In genomic region chr7:28298870-28299484, GRCh38 we compare ENCODE assay signal across 8 cellular contexts.
A peak's percentile ranks its signal among the peaks of the same experiment; 100 is the strongest.
DNase-seq lines count a peak whose midpoint lies in the region; ATAC-seq and TF ChIP-seq lines count a peak whose summit lies in the region.

No MANE protein-coding gene starts in this region.

- H4K91ac ChIP-seq in neuronal stem cell (ENCODE audit: low read depth, low read length, poor library complexity), result no peak overlapping the region

- DNase-seq in Ammon's horn (ENCODE audit: low spot score), result peak; percentile 70
- peak; percentile 12 for DNase-seq in KBM-7
- DNase-seq in RWPE1 (ENCODE audit: low spot score), result peak; percentile 64
- no peak for DNase-seq in esophagus squamous epithelium (lab: John Stamatoyannopoulos, UW)
- DNase-seq in neuronal stem cell (ENCODE audit: low spot score), result peak; percentile 35
- DNase-seq in activated T-cell treated with anti-CD3 and anti-CD28 coated beads for 4 hours, result no peak
- no peak for DNase-seq in activated CD4-positive, alpha-beta memory T cell treated with anti-CD3 and anti-CD28 coated beads, Interleukin-2, amount 10 ng/mL, durations not matched to agents 7 days and 5 days

- H3K4me1 Mint-ChIP-seq in activated CD4-positive, alpha-beta memory T cell treated with anti-CD3 and anti-CD28 coated beads, Interleukin-2, amount 10 ng/mL, durations not matched to agents 7 days and 5 days, result no peaks in the 10 kb centered on the region

- no peak overlapping the region for H2BK12ac ChIP-seq in neuronal stem cell (ENCODE audit: low read length)

- in situ Hi-C loops in KBM-7 (cut with MboI; ENCODE audit: low pct_unique_long_range_greater_than_20kb, low sequenced_read_pairs), result no loop called here

- H2BK5ac ChIP-seq in neuronal stem cell (ENCODE audit: low read length), result no peak overlapping the region

- no peak overlapping the region for H3K18ac ChIP-seq in neuronal stem cell (ENCODE audit: low read length)

- no peak overlapping the region for H3K23ac ChIP-seq in neuronal stem cell (ENCODE audit: low read depth, low read length, poor library complexity)

- H4K8ac ChIP-seq in neuronal stem cell (ENCODE audit: low read depth, low read length), result no peak overlapping the region

- no peak overlapping the region for H3K4ac ChIP-seq in neuronal stem cell (ENCODE audit: low read length)

- CTCF ChIA-PET in RWPE1 (lab: Yijun Ruan, JAX), result interaction anchor here (0.6 to 1.3 kb wide), 7 partner anchors 70 to 571 kb away, joined by 3 to 4 read pairs (median 3); no protein-coding TSS in a partner anchor
- CTCF ChIA-PET in activated CD4-positive, alpha-beta memory T cell treated with anti-CD3 and anti-CD28 coated beads, Interleukin-2, amount 10 ng/mL, durations not matched to agents 7 days and 5 days (lab: Charles Lee), result no interaction called here

- intact Hi-C loops in esophagus squamous epithelium (cut with DNase I), result loop anchor here (10.0 kb wide), 2 partner anchors 326 to 556 kb away; no protein-coding TSS in a partner anchor

- H3K27me3 ChIP-seq in esophagus squamous epithelium, result no peaks in the 10 kb centered on the region
- H3K27me3 ChIP-seq in neuronal stem cell (ENCODE audit: control insufficient read depth in 3 of 3, insufficient read depth in 3 of 3, low read depth in 1 of 3, low read length in 3 of 3), result no peaks in the 10 kb centered on the region

- H3K9me3 ChIP-seq in esophagus squamous epithelium (no peaks in the 10 kb centered on the region), neuronal stem cell (replicated peaks in 1 of 2; ENCODE audit: control insufficient read depth in 2 of 2, insufficient read depth in 1 of 2, low read depth in 1 of 2, low read length in 2 of 2) (no peaks in the 10 kb centered on the region)

- peaks cover 32% of the 10 kb centered on the region for H3K27me3 Mint-ChIP-seq in activated CD4-positive, alpha-beta memory T cell treated with anti-CD3 and anti-CD28 coated beads, Interleukin-2, amount 10 ng/mL, durations not matched to agents 7 days and 5 days

- H3K4me1 ChIP-seq in esophagus squamous epithelium (peaks cover 0 to 26% (median 0%) of the 10 kb centered on the region in 3 donors), neuronal stem cell (ENCODE audit: control insufficient read depth in 2 of 2, insufficient read depth in 1 of 2, low read depth in 1 of 2, low read length in 2 of 2) (no peaks in the 10 kb centered on the region)

- no peak overlapping the region for H3K9ac ChIP-seq in neuronal stem cell (ENCODE audit: low read depth, low read length, poor library complexity)

- 19 to 29% methylated on average over 7 of the region's 7 CpGs for WGBS in esophagus squamous epithelium, 2 donors
- no CpG with 5 or more reads among the region's 7 CpGs for WGBS in neuronal stem cell (ENCODE audit: extremely low coverage in 2 of 2, insufficient read length in 2 of 2, insufficient replicate concordance in 1 of 2), 2 donors

- H3K27ac ChIP-seq in RWPE1, result no peak overlapping the region
- H3K27ac ChIP-seq in esophagus squamous epithelium, result no peak overlapping the region
- H3K27ac ChIP-seq in neuronal stem cell (replicated peaks; ENCODE audit: low read length), result no peak overlapping the region

- H2BK15ac ChIP-seq in neuronal stem cell (ENCODE audit: low read length), result no peak overlapping the region

- TF ChIP-seq CTCF in RWPE1 (conservative IDR thresholded peaks at IDR 0.05; ENCODE audit: low read depth) (peak; percentile 71), esophagus squamous epithelium (IDR thresholded peaks at IDR 0.05) (peak in 5 of 6 experiments; percentile 35 to 60 (median 47))

- H3K4me3 Mint-ChIP-seq in activated CD4-positive, alpha-beta memory T cell treated with anti-CD3 and anti-CD28 coated beads, Interleukin-2, amount 10 ng/mL, durations not matched to agents 7 days and 5 days, result no peak overlapping the region

- H2AFZ ChIP-seq in neuronal stem cell (ENCODE audit: low read length), result peak overlapping the region; percentile 73

- POLR2A ChIA-PET in RWPE1 (lab: Yijun Ruan, JAX; ENCODE audit: low non-redundant PET), result no interaction called here
- POLR2A ChIA-PET in activated CD4-positive, alpha-beta memory T cell treated with anti-CD3 and anti-CD28 coated beads, Interleukin-2, amount 10 ng/mL, durations not matched to agents 7 days and 5 days (lab: Charles Lee), result no interaction called here

- no peaks in the 10 kb centered on the region for H3K36me3 Mint-ChIP-seq in activated CD4-positive, alpha-beta memory T cell treated with anti-CD3 and anti-CD28 coated beads, Interleukin-2, amount 10 ng/mL, durations not matched to agents 7 days and 5 days (ENCODE audit: low read depth)

- H2BK120ac ChIP-seq in neuronal stem cell (ENCODE audit: low read depth, low read length), result no peak overlapping the region

- H3K4me3 ChIP-seq in esophagus squamous epithelium (no peak overlapping the region), neuronal stem cell (ENCODE audit: low read length in 2 of 2) (no peak overlapping the region)

- H3K36me3 ChIP-seq in esophagus squamous epithelium (no peaks in the 10 kb centered on the region), neuronal stem cell (replicated peaks in 1 of 2; ENCODE audit: control insufficient read depth in 2 of 2, insufficient read depth in 2 of 2, low read length in 2 of 2) (no peaks in the 10 kb centered on the region)

- H2AK5ac ChIP-seq in neuronal stem cell (ENCODE audit: low read depth, low read length), result no peak overlapping the region

- H3K27ac Mint-ChIP-seq in activated CD4-positive, alpha-beta memory T cell treated with anti-CD3 and anti-CD28 coated beads, Interleukin-2, amount 10 ng/mL, durations not matched to agents 7 days and 5 days, result no peak overlapping the region

- H3K4me2 ChIP-seq in neuronal stem cell (ENCODE audit: insufficient read depth, low read length, poor library complexity, severe bottlenecking), result no peak overlapping the region

- ATAC-seq in HG02840 (IDR thresholded peaks at IDR 0.05; ENCODE audit: low FRiP score, unreplicated experiment), result no peak

- no peaks in the 10 kb centered on the region for H3K79me1 ChIP-seq in neuronal stem cell (ENCODE audit: low read depth, low read length)

- H3K9me3 Mint-ChIP-seq in activated CD4-positive, alpha-beta memory T cell treated with anti-CD3 and anti-CD28 coated beads, Interleukin-2, amount 10 ng/mL, durations not matched to agents 7 days and 5 days, result no peaks in the 10 kb centered on the region

- TF ChIP-seq POLR2A in esophagus squamous epithelium (IDR thresholded peaks at IDR 0.05), result no peak

- H3K14ac ChIP-seq in neuronal stem cell (ENCODE audit: low read length), result no peak overlapping the region

Comparison
In these comparisons a context has a peak if more than half of its experiments do, and no peak if none do; other contexts are left out.
1. DNase-seq: peak in Ammon's horn (single experiment), KBM-7 (single experiment), RWPE1 (single experiment) and neuronal stem cell (single experiment); none in esophagus squamous epithelium (single experiment), activated T-cell treated with anti-CD3 and anti-CD28 coated beads for 4 hours (single experiment) and activated CD4-positive, alpha-beta memory T cell treated with anti-CD3 and anti-CD28 coated beads, Interleukin-2, amount 10 ng/mL, durations not matched to agents 7 days and 5 days (single experiment).